1 cellular context compared by ENCODE assay signal in the genomic region with DNA sequence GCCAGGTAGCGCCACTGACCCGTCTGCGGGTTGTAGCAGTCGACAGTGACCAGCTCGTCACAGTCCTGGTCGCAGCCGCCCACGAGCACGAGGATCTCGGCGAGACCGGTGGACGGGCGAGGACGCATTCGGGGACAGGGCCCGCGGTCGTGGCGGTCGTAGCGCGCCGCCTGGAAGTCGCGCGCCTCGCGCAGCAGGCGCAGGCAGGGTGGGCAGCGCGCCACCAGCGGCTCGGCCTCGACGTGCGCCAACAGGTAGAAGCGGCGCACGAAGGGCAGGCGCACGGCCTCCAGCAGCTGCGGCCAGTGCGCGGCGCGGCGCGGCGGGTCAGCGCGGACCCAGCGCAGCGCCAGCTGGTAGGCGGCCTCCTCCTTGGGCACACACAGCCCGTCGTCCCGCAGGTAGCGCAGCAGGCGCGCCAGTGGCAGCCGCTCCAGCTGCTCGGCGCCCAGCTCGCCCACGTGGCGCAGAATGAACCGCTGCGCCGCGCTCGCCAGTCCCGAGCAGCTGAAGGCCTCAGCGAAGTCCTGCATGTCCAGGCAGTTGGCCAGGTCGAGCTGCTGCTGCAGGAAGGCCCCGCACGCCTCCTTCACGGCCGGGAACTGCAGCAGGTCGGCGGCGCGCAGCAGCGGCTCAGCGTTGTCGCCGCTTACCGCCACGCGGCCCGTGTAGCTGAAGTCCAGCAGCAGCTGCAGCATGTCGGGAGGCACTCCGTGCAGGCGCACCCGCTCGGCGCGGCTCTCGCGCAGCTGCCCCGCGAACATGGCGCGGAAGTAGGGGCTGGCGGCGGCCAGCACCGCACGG.
TF ChIP-seq lines count a peak whose summit lies in the region.

No MANE protein-coding gene starts in this region.

TF ChIP-seq in HepG2, 621 proteins besides CTCF, POLR2A, EP300 and RAD21 (continued from another document and continues in another):
- TF ChIP-seq ZNF367 (CRISPR knock-in tag; IDR thresholded peaks at IDR 0.05; ENCODE audit: borderline replicate concordance) = peak; percentile 69; the same call in 1 of the 2 replicates
- TF ChIP-seq, protein P1, sequence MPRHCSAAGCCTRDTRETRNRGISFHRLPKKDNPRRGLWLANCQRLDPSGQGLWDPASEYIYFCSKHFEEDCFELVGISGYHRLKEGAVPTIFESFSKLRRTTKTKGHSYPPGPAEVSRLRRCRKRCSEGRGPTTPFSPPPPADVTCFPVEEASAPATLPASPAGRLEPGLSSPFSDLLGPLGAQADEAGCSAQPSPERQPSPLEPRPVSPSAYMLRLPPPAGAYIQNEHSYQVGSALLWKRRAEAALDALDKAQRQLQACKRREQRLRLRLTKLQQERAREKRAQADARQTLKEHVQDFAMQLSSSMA (CRISPR knock-in tag; IDR thresholded peaks at IDR 0.05) = peak; percentile 24; the same call in 1 of the 2 replicates
- no peak for TF ChIP-seq RFX1 (IDR thresholded peaks at IDR 0.05)
- no peak for TF ChIP-seq NFYC (CRISPR knock-in tag; IDR thresholded peaks at IDR 0.05)
- TF ChIP-seq MIER2 (CRISPR knock-in tag; IDR thresholded peaks at IDR 0.05) = no peak
- TF ChIP-seq ZMYM2 (CRISPR knock-in tag; IDR thresholded peaks at IDR 0.05) = no peak
- TF ChIP-seq NFRKB (IDR thresholded peaks at IDR 0.05) = no peak
- peak; percentile 60; the same call in 1 of the 2 replicates for TF ChIP-seq ZSCAN31 (CRISPR knock-in tag; IDR thresholded peaks at IDR 0.05; ENCODE audit: low read depth)
- no peak for TF ChIP-seq RARG (CRISPR knock-in tag; IDR thresholded peaks at IDR 0.05; ENCODE audit: low read depth)
- no peak for TF ChIP-seq SP4 (CRISPR knock-in tag; IDR thresholded peaks at IDR 0.05)
- TF ChIP-seq, protein P2, sequence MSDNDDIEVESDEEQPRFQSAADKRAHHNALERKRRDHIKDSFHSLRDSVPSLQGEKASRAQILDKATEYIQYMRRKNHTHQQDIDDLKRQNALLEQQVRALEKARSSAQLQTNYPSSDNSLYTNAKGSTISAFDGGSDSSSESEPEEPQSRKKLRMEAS (IDR thresholded peaks at IDR 0.05) = peak; percentile 65
- TF ChIP-seq, protein P3, sequence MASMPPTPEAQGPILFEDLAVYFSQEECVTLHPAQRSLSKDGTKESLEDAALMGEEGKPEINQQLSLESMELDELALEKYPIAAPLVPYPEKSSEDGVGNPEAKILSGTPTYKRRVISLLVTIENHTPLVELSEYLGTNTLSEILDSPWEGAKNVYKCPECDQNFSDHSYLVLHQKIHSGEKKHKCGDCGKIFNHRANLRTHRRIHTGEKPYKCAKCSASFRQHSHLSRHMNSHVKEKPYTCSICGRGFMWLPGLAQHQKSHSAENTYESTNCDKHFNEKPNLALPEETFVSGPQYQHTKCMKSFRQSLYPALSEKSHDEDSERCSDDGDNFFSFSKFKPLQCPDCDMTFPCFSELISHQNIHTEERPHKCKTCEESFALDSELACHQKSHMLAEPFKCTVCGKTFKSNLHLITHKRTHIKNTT (CRISPR knock-in tag; IDR thresholded peaks at IDR 0.05) = no peak
- TF ChIP-seq ZNF558 (CRISPR knock-in tag; IDR thresholded peaks at IDR 0.05; ENCODE audit: borderline replicate concordance) = no peak; the same call in 1 of the 2 replicates
- TF ChIP-seq ZNF883 (CRISPR knock-in tag; IDR thresholded peaks at IDR 0.05; ENCODE audit: not compliant biosample characterization) = peak; percentile 27
- TF ChIP-seq TBX2 (CRISPR knock-in tag; IDR thresholded peaks at IDR 0.05; ENCODE audit: borderline replicate concordance) = no peak
- TF ChIP-seq, protein P4, sequence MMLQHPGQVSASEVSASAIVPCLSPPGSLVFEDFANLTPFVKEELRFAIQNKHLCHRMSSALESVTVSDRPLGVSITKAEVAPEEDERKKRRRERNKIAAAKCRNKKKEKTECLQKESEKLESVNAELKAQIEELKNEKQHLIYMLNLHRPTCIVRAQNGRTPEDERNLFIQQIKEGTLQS (CRISPR knock-in tag; IDR thresholded peaks at IDR 0.05) = no peak
- no peak for TF ChIP-seq ZNF143 (CRISPR knock-in tag; IDR thresholded peaks at IDR 0.05)
- TF ChIP-seq ZNF441 (CRISPR knock-in tag; IDR thresholded peaks at IDR 0.05; ENCODE audit: borderline replicate concordance) = no peak; the same call in 1 of the 2 replicates
- TF ChIP-seq, protein P5, sequence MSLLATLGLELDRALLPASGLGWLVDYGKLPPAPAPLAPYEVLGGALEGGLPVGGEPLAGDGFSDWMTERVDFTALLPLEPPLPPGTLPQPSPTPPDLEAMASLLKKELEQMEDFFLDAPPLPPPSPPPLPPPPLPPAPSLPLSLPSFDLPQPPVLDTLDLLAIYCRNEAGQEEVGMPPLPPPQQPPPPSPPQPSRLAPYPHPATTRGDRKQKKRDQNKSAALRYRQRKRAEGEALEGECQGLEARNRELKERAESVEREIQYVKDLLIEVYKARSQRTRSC (CRISPR knock-in tag; IDR thresholded peaks at IDR 0.05; ENCODE audit: low read depth) = no peak
- TF ChIP-seq, protein P6, sequence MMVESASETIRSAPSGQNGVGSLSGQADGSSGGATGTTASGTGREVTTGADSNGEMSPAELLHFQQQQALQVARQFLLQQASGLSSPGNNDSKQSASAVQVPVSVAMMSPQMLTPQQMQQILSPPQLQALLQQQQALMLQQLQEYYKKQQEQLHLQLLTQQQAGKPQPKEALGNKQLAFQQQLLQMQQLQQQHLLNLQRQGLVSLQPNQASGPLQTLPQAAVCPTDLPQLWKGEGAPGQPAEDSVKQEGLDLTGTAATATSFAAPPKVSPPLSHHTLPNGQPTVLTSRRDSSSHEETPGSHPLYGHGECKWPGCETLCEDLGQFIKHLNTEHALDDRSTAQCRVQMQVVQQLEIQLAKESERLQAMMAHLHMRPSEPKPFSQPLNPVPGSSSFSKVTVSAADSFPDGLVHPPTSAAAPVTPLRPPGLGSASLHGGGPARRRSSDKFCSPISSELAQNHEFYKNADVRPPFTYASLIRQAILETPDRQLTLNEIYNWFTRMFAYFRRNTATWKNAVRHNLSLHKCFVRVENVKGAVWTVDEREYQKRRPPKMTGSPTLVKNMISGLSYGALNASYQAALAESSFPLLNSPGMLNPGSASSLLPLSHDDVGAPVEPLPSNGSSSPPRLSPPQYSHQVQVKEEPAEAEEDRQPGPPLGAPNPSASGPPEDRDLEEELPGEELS (CRISPR knock-in tag; IDR thresholded peaks at IDR 0.05) = no peak
- TF ChIP-seq, protein P7, sequence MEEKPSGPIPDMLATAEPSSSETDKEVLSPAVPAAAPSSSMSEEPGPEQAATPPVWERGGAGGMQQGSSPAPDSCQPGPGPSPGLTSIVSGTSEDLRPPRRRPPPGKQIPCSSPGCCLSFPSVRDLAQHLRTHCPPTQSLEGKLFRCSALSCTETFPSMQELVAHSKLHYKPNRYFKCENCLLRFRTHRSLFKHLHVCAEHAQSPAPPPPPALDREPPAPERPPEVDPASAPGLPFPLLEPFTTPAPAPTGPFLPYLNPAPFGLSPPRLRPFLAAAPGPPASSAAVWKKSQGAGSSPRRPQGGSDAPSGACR (CRISPR knock-in tag; IDR thresholded peaks at IDR 0.05) = no peak
- TF ChIP-seq, protein P8, sequence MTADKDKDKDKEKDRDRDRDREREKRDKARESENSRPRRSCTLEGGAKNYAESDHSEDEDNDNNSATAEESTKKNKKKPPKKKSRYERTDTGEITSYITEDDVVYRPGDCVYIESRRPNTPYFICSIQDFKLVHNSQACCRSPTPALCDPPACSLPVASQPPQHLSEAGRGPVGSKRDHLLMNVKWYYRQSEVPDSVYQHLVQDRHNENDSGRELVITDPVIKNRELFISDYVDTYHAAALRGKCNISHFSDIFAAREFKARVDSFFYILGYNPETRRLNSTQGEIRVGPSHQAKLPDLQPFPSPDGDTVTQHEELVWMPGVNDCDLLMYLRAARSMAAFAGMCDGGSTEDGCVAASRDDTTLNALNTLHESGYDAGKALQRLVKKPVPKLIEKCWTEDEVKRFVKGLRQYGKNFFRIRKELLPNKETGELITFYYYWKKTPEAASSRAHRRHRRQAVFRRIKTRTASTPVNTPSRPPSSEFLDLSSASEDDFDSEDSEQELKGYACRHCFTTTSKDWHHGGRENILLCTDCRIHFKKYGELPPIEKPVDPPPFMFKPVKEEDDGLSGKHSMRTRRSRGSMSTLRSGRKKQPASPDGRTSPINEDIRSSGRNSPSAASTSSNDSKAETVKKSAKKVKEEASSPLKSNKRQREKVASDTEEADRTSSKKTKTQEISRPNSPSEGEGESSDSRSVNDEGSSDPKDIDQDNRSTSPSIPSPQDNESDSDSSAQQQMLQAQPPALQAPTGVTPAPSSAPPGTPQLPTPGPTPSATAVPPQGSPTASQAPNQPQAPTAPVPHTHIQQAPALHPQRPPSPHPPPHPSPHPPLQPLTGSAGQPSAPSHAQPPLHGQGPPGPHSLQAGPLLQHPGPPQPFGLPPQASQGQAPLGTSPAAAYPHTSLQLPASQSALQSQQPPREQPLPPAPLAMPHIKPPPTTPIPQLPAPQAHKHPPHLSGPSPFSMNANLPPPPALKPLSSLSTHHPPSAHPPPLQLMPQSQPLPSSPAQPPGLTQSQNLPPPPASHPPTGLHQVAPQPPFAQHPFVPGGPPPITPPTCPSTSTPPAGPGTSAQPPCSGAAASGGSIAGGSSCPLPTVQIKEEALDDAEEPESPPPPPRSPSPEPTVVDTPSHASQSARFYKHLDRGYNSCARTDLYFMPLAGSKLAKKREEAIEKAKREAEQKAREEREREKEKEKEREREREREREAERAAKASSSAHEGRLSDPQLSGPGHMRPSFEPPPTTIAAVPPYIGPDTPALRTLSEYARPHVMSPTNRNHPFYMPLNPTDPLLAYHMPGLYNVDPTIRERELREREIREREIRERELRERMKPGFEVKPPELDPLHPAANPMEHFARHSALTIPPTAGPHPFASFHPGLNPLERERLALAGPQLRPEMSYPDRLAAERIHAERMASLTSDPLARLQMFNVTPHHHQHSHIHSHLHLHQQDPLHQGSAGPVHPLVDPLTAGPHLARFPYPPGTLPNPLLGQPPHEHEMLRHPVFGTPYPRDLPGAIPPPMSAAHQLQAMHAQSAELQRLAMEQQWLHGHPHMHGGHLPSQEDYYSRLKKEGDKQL (CRISPR knock-in tag; IDR thresholded peaks at IDR 0.05; ENCODE audit: low read depth) = no peak
- TF ChIP-seq PITX1 (CRISPR knock-in tag; IDR thresholded peaks at IDR 0.05) = no peak
- peak; percentile 8; the same call in 1 of the 2 replicates for TF ChIP-seq ZNF563 (CRISPR knock-in tag; IDR thresholded peaks at IDR 0.05)
- TF ChIP-seq YEATS4 (CRISPR knock-in tag; IDR thresholded peaks at IDR 0.05; ENCODE audit: borderline replicate concordance) = peak; percentile 66; the same call in 1 of the 2 replicates
- TF ChIP-seq ZNF446 (CRISPR knock-in tag; IDR thresholded peaks at IDR 0.05) = no peak
- no peak for TF ChIP-seq RCOR2 (CRISPR knock-in tag; IDR thresholded peaks at IDR 0.05)
- no peak for TF ChIP-seq ZNF737 (CRISPR knock-in tag; IDR thresholded peaks at IDR 0.05; ENCODE audit: borderline replicate concordance)
- TF ChIP-seq BRD4 (CRISPR knock-in tag; IDR thresholded peaks at IDR 0.05) = peak; percentile 56
- TF ChIP-seq ZNF782 (CRISPR knock-in tag; IDR thresholded peaks at IDR 0.05; ENCODE audit: borderline replicate concordance) = no peak; the same call in 1 of the 2 replicates
- TF ChIP-seq ATF7 (IDR thresholded peaks at IDR 0.05) = no peak
- 0 out of 2 replicates have a peak, but pooled peaks have one; percentile 22 for TF ChIP-seq ATF7 (CRISPR knock-in tag; IDR thresholded peaks at IDR 0.05)
- TF ChIP-seq, protein P9, sequence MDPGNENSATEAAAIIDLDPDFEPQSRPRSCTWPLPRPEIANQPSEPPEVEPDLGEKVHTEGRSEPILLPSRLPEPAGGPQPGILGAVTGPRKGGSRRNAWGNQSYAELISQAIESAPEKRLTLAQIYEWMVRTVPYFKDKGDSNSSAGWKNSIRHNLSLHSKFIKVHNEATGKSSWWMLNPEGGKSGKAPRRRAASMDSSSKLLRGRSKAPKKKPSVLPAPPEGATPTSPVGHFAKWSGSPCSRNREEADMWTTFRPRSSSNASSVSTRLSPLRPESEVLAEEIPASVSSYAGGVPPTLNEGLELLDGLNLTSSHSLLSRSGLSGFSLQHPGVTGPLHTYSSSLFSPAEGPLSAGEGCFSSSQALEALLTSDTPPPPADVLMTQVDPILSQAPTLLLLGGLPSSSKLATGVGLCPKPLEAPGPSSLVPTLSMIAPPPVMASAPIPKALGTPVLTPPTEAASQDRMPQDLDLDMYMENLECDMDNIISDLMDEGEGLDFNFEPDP (CRISPR knock-in tag; conservative IDR thresholded peaks at IDR 0.05) = peak; percentile 85; the same call in 1 of the 2 replicates
- TF ChIP-seq ZNF713 (CRISPR knock-in tag; IDR thresholded peaks at IDR 0.05) = no peak
- TF ChIP-seq, protein P10, sequence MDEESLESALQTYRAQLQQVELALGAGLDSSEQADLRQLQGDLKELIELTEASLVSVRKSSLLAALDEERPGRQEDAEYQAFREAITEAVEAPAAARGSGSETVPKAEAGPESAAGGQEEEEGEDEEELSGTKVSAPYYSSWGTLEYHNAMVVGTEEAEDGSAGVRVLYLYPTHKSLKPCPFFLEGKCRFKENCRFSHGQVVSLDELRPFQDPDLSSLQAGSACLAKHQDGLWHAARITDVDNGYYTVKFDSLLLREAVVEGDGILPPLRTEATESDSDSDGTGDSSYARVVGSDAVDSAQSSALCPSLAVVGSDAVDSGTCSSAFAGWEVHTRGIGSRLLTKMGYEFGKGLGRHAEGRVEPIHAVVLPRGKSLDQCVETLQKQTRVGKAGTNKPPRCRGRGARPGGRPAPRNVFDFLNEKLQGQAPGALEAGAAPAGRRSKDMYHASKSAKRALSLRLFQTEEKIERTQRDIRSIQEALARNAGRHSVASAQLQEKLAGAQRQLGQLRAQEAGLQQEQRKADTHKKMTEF (CRISPR knock-in tag; IDR thresholded peaks at IDR 0.05) = no peak
- no peak for TF ChIP-seq RARA (CRISPR knock-in tag; IDR thresholded peaks at IDR 0.05)
- TF ChIP-seq PRPF4 (IDR thresholded peaks at IDR 0.05; ENCODE audit: low read depth, low read length, poor library complexity, severe bottlenecking) = no peak
- peak; percentile 83 for TF ChIP-seq ZFX (CRISPR knock-in tag; IDR thresholded peaks at IDR 0.05; ENCODE audit: low read depth)
- no peak for TF ChIP-seq RBM22 (optimal IDR thresholded peaks at IDR 0.05; ENCODE audit: low read length)
- TF ChIP-seq HMG20B (CRISPR knock-in tag; conservative IDR thresholded peaks at IDR 0.05) = no peak
- TF ChIP-seq GPN1 (CRISPR knock-in tag; IDR thresholded peaks at IDR 0.05; ENCODE audit: borderline replicate concordance) = no peak; the same call in 1 of the 2 replicates
- no peak for TF ChIP-seq ZSCAN30 (CRISPR knock-in tag; IDR thresholded peaks at IDR 0.05)
- TF ChIP-seq POLR2G (IDR thresholded peaks at IDR 0.05; ENCODE audit: low read depth, low read length) = no peak
- TF ChIP-seq TGIF2 (CRISPR knock-in tag; IDR thresholded peaks at IDR 0.05) = peak; percentile 75; the same call in 1 of the 2 replicates
- no peak; the same call in none of the 2 replicates for TF ChIP-seq ZNF451 (CRISPR knock-in tag; IDR thresholded peaks at IDR 0.05)
- no peak for TF ChIP-seq RBM39 (IDR thresholded peaks at IDR 0.05; ENCODE audit: low read depth, low read length, poor library complexity, severe bottlenecking)
- TF ChIP-seq, protein P11, sequence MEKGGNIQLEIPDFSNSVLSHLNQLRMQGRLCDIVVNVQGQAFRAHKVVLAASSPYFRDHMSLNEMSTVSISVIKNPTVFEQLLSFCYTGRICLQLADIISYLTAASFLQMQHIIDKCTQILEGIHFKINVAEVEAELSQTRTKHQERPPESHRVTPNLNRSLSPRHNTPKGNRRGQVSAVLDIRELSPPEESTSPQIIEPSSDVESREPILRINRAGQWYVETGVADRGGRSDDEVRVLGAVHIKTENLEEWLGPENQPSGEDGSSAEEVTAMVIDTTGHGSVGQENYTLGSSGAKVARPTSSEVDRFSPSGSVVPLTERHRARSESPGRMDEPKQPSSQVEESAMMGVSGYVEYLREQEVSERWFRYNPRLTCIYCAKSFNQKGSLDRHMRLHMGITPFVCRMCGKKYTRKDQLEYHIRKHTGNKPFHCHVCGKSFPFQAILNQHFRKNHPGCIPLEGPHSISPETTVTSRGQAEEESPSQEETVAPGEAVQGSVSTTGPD (CRISPR knock-in tag; IDR thresholded peaks at IDR 0.05) = no peak
- no peak for TF ChIP-seq RAD51 (IDR thresholded peaks at IDR 0.05; ENCODE audit: borderline replicate concordance)
